Comparison of ENCODE assay signal across 8 cellular contexts in genomic region chr7:102395620-102395957, GRCh38. TPM values are rescaled to one million over a fixed set of nuclear protein-coding genes. Genes with fewer than 3 reads are reported as not detected.
DNase-seq lines count a peak whose midpoint lies in the region; ATAC-seq and TF ChIP-seq lines count a peak whose summit lies in the region.

No MANE protein-coding gene starts in this region.

- peaks cover 19% of the 10 kb centered on the region for H3K36me3 Mint-ChIP-seq in activated CD8-positive, alpha-beta memory T cell treated with anti-CD3 and anti-CD28 coated beads, Interleukin-2, amount 10 ng/mL, durations not matched to agents 7 days and 5 days
- peaks cover 12% of the 10 kb centered on the region for H3K36me3 Mint-ChIP-seq in progenitor cell of endocrine pancreas (ENCODE audit: insufficient read depth)

- peak overlapping the region; percentile 56 for H3K27ac ChIP-seq in SJCRH30

- DNase-seq in activated CD8-positive, alpha-beta memory T cell treated with anti-CD3 and anti-CD28 coated beads, Interleukin-2, amount 10 ng/mL, durations not matched to agents 7 days and 5 days: no peak
- DNase-seq in activated CD8-positive, alpha-beta memory T cell treated with anti-CD3 and anti-CD28 coated beads, Interleukin-2, amount 50 U/mL, for 4 hours: no peak
- no peak for DNase-seq in SJCRH30
- peak; percentile 26 for DNase-seq in fibroblast of mammary gland (ENCODE audit: low read depth)
- no peak for DNase-seq in progenitor cell of endocrine pancreas (ENCODE audit: low spot score, unreplicated experiment)
- no peak for DNase-seq in NCI-H82 treated with DMSO at 0.1 percent for 48 hours (lab: John Stamatoyannopoulos, UW; ENCODE audit: unreplicated experiment)
- DNase-seq in NCI-H2029 treated with DMSO at 0.1 percent for 48 hours (lab: John Stamatoyannopoulos, UW): no peak

- H3K36me3 ChIP-seq in SJCRH30: peaks cover 36% of the 10 kb centered on the region

- CTCF ChIA-PET in activated CD8-positive, alpha-beta memory T cell treated with anti-CD3 and anti-CD28 coated beads, Interleukin-2, amount 10 ng/mL, durations not matched to agents 7 days and 5 days (lab: Charles Lee): interaction anchor here (0.9 to 2.9 kb wide), 6 partner anchors 9 to 116 kb away, joined by 3 to 10 read pairs (median 4); no protein-coding TSS in a partner anchor

- H3K4me1 ChIP-seq in SJCRH30: peaks cover 5% of the 10 kb centered on the region

- H3K4me3 Mint-ChIP-seq in activated CD8-positive, alpha-beta memory T cell treated with anti-CD3 and anti-CD28 coated beads, Interleukin-2, amount 10 ng/mL, durations not matched to agents 7 days and 5 days: peak overlapping the region; percentile 86
- H3K4me3 Mint-ChIP-seq in progenitor cell of endocrine pancreas (ENCODE audit: low read depth): peak overlapping the region; percentile 79

- H3K9me3 ChIP-seq in SJCRH30 (replicated peaks): no peaks in the 10 kb centered on the region

- H3K27ac Mint-ChIP-seq in activated CD8-positive, alpha-beta memory T cell treated with anti-CD3 and anti-CD28 coated beads, Interleukin-2, amount 10 ng/mL, durations not matched to agents 7 days and 5 days: peak overlapping the region; percentile 42
- H3K27ac Mint-ChIP-seq in progenitor cell of endocrine pancreas: peak overlapping the region; percentile 98

- peaks cover 17% of the 10 kb centered on the region for H3K4me1 Mint-ChIP-seq in activated CD8-positive, alpha-beta memory T cell treated with anti-CD3 and anti-CD28 coated beads, Interleukin-2, amount 10 ng/mL, durations not matched to agents 7 days and 5 days
- peaks cover 17% of the 10 kb centered on the region for H3K4me1 Mint-ChIP-seq in progenitor cell of endocrine pancreas (ENCODE audit: low read depth)

- TF ChIP-seq CTCF in fibroblast of mammary gland (conservative IDR thresholded peaks at IDR 0.05; ENCODE audit: control insufficient read depth, insufficient read depth, low read depth, low read length) (no peak), progenitor cell of endocrine pancreas (IDR thresholded peaks at IDR 0.05; ENCODE audit: unreplicated experiment) (no peak)

- H3K4me3 ChIP-seq in SJCRH30: peak overlapping the region; percentile 87
- peak overlapping the region; percentile 97 for H3K4me3 ChIP-seq in fibroblast of mammary gland (ENCODE audit: control insufficient read depth, low read depth, low read length)

- H3K27me3 Mint-ChIP-seq in activated CD8-positive, alpha-beta memory T cell treated with anti-CD3 and anti-CD28 coated beads, Interleukin-2, amount 10 ng/mL, durations not matched to agents 7 days and 5 days: no peaks in the 10 kb centered on the region
- no peaks in the 10 kb centered on the region for H3K27me3 Mint-ChIP-seq in progenitor cell of endocrine pancreas

- H3K27me3 ChIP-seq in SJCRH30: no peaks in the 10 kb centered on the region

- H3K9me3 Mint-ChIP-seq in activated CD8-positive, alpha-beta memory T cell treated with anti-CD3 and anti-CD28 coated beads, Interleukin-2, amount 10 ng/mL, durations not matched to agents 7 days and 5 days (ENCODE audit: low read depth): no peaks in the 10 kb centered on the region
- no peaks in the 10 kb centered on the region for H3K9me3 Mint-ChIP-seq in progenitor cell of endocrine pancreas (ENCODE audit: low read depth)

- ATAC-seq in activated CD8-positive, alpha-beta memory T cell treated with anti-CD3 and anti-CD28 coated beads, Interleukin-2, amount 10 ng/mL, durations not matched to agents 7 days and 5 days: peak; percentile 1
- ATAC-seq in GM21447 (IDR thresholded peaks at IDR 0.05; ENCODE audit: unreplicated experiment): no peak

RNA-seq across cellular contexts. Expression of gene PRKRIP1, which starts 0.6 kb away (rescaled TPM):
- total RNA-seq in activated CD8-positive, alpha-beta memory T cell treated with anti-CD3 and anti-CD28 coated beads, Interleukin-2, amount 10 ng/mL, durations not matched to agents 7 days and 5 days: 10 to 100 TPM; 22.2 to 34.5 TPM
- total RNA-seq in SJCRH30 (2014; rRNA removed; shearing (Covaris generic)): 20.0 and 24.4 TPM in 2 replicates
- 44.8 and 45.0 TPM in 2 replicates for total RNA-seq in progenitor cell of endocrine pancreas

RNA-seq across cellular contexts. Expression of gene ORAI2, which starts 37.8 kb away (rescaled TPM):
- 10 to 100 TPM; 58.1 to 73.7 TPM for total RNA-seq in activated CD8-positive, alpha-beta memory T cell treated with anti-CD3 and anti-CD28 coated beads, Interleukin-2, amount 10 ng/mL, durations not matched to agents 7 days and 5 days
- 24.6 and 25.6 TPM in 2 replicates for total RNA-seq in SJCRH30 (2014; rRNA removed; shearing (Covaris generic))
- 35.4 and 41.8 TPM in 2 replicates for total RNA-seq in progenitor cell of endocrine pancreas

RNA-seq across cellular contexts. Expression of gene SPDYE6, which starts 39.3 kb away (rescaled TPM):
- total RNA-seq in activated CD8-positive, alpha-beta memory T cell treated with anti-CD3 and anti-CD28 coated beads, Interleukin-2, amount 10 ng/mL, durations not matched to agents 7 days and 5 days: not detected
- total RNA-seq in SJCRH30 (2014; rRNA removed; shearing (Covaris generic)): not detected in 2 replicates
- total RNA-seq in progenitor cell of endocrine pancreas: not detected in 2 replicates
